Comparison of ENCODE assay signal across 8 cellular contexts in the genomic region with DNA sequence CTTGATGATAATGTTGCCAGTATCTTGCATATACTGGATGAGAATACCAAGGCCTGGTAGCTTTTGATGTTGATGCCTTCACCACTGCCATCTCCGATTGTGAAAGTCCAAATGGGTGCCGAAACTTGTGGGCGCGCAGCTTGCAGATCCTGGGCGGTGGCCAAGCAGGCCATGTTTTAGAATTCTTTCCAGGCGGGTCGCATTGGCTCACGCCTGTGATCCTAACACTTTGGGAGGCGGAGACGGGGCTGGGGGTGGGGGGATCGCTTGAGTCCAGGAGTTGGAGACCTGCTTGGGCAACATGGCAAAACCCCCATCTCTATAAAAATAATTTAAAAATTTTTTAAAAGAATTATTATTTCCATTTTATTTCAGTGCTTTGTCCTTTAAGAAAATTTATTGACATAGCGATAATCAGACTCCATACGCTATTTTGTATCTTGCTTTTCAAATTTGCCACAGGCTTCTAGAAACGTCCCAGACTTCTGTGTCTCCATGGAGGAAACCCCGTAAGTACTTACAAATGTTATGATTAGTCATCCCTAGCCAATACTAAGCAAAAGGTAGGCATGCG. TPM values are rescaled to one million over a fixed set of nuclear protein-coding genes. Genes with fewer than 3 reads are reported as not detected.
DNase-seq lines count a peak whose midpoint lies in the region; ATAC-seq and TF ChIP-seq lines count a peak whose summit lies in the region.

No MANE protein-coding gene starts in this region.

- no peaks in the 10 kb centered on the region for H3K9me3 ChIP-seq in BLaER1 treated with 17β-estradiol and CSF1 and Interleukin-3, amounts not matched to agents 10 nM and 100 nM (replicated peaks in 1 of 11)
- H3K9me3 ChIP-seq in OCI-LY7 (ENCODE audit: low read length) (no peaks in the 10 kb centered on the region), endodermal cell (ENCODE audit: control insufficient read depth, low read length) (no peaks in the 10 kb centered on the region), neural cell (ENCODE audit: low read length) (no peaks in the 10 kb centered on the region)

- peak overlapping the region; percentile 88 for H3K27ac Mint-ChIP-seq in endodermal cell

- no peaks in the 10 kb centered on the region for H3F3A ChIP-seq in neural cell (ENCODE audit: insufficient read depth, low read length, poor library complexity, severe bottlenecking)

- TF ChIP-seq CTCF in OCI-LY7 (conservative IDR thresholded peaks at IDR 0.05; ENCODE audit: low read length): no peak
- no peak for TF ChIP-seq CTCF in endodermal cell (conservative IDR thresholded peaks at IDR 0.05)
- no peak for TF ChIP-seq CTCF in neural cell (IDR thresholded peaks at IDR 0.05; ENCODE audit: poor library complexity, severe bottlenecking)

- no peaks in the 10 kb centered on the region for H3K27me3 ChIP-seq in BLaER1 treated with 17β-estradiol and CSF1 and Interleukin-3, amounts not matched to agents 10 nM and 100 nM
- no peaks in the 10 kb centered on the region for H3K27me3 ChIP-seq in endodermal cell (ENCODE audit: control insufficient read depth, insufficient read depth, low read length, poor library complexity, severe bottlenecking)
- H3K27me3 ChIP-seq in neural cell (ENCODE audit: insufficient read depth, low read depth, low read length): no peaks in the 10 kb centered on the region

- peaks cover 22 to 42% (median 37%) of the 10 kb centered on the region in 11 experiments; a peak in 20 of 22 replicates for H4K20me1 ChIP-seq in BLaER1 treated with 17β-estradiol and CSF1 and Interleukin-3, amounts not matched to agents 10 nM and 100 nM
- H4K20me1 ChIP-seq in OCI-LY7 (ENCODE audit: insufficient read depth, low read length) (peaks cover 24% of the 10 kb centered on the region; the same call in 1 of the 2 replicates), neural cell (ENCODE audit: insufficient read depth) (no peaks in the 10 kb centered on the region)

- no peak for DNase-seq in OCI-LY7 (ENCODE audit: low spot score)
- peak; percentile 59 for DNase-seq in endodermal cell
- DNase-seq in NCI-H2196 treated with DMSO at 0.1 percent for 48 hours (lab: John Stamatoyannopoulos, UW; ENCODE audit: unreplicated experiment): no peak
- no peak for DNase-seq in NCI-H69 (lab: John Stamatoyannopoulos, UW)

- peaks cover 17 to 32% (median 24%) of the 10 kb centered on the region in 10 experiments; a peak in 19 of 20 replicates for H3K4me1 ChIP-seq in BLaER1 treated with 17β-estradiol and CSF1 and Interleukin-3, amounts not matched to agents 10 nM and 100 nM
- H3K4me1 ChIP-seq in OCI-LY7 (ENCODE audit: insufficient read depth, low read length, poor library complexity, severe bottlenecking): peaks cover 28% of the 10 kb centered on the region
- H3K4me1 ChIP-seq in endodermal cell (ENCODE audit: control insufficient read depth, insufficient read depth, low read length): no peaks in the 10 kb centered on the region

- H3K4me3 Mint-ChIP-seq in endodermal cell: peak overlapping the region; percentile 95

- intact Hi-C loops in OCI-LY7 (cut with micrococcal nuclease; ENCODE audit: unreplicated experiment): loop anchor here (2.0 to 5.0 kb wide), 2 partner anchors 362 to 472 kb away; partner anchors contain the start of genes LRRC8B and LRRC8C

- CTCF ChIA-PET in OCI-LY7 (lab: Charles Lee; ENCODE audit: unreplicated experiment): no interaction called here

- H3K79me2 ChIP-seq in OCI-LY7 (ENCODE audit: insufficient read depth, low read depth, low read length): peaks cover 42% of the 10 kb centered on the region
- peaks cover 41% of the 10 kb centered on the region for H3K79me2 ChIP-seq in neural cell (replicated peaks; ENCODE audit: insufficient read depth, low read length)

- peak overlapping the region; percentile 15 to 94 (median 67); a peak in 21 of 22 replicates for H3K4me2 ChIP-seq in BLaER1 treated with 17β-estradiol and CSF1 and Interleukin-3, amounts not matched to agents 10 nM and 100 nM
- peak overlapping the region; percentile 89 for H3K4me2 ChIP-seq in OCI-LY7 (ENCODE audit: low read length)
- no peak overlapping the region for H3K4me2 ChIP-seq in neural cell (ENCODE audit: low read length)

- TF ChIP-seq EP300 in neural cell (conservative IDR thresholded peaks at IDR 0.05; ENCODE audit: poor library complexity, severe bottlenecking): no peak

- peaks cover 40% of the 10 kb centered on the region for H3K4me1 Mint-ChIP-seq in endodermal cell

- peaks cover 13% of the 10 kb centered on the region for H3K36me3 Mint-ChIP-seq in endodermal cell (ENCODE audit: low read depth)

- no peaks in the 10 kb centered on the region for H3K27me3 Mint-ChIP-seq in endodermal cell (ENCODE audit: insufficient read depth)

- POLR2A ChIA-PET in OCI-LY7 (lab: Charles Lee): interaction anchor here (0.8 kb wide), 1 partner anchor 183 kb away, joined by 4 read pairs; no protein-coding TSS in a partner anchor

- H3K9ac ChIP-seq in BLaER1 treated with 17β-estradiol and CSF1 and Interleukin-3, amounts not matched to agents 10 nM and 100 nM: peak overlapping the region; percentile 95 to 100 (median 98)
- H3K9ac ChIP-seq in endodermal cell (ENCODE audit: extremely low read depth, low read length, poor library complexity, severe bottlenecking) (no peak overlapping the region), neural cell (ENCODE audit: low read length) (peak overlapping the region; percentile 93)

- peak overlapping the region; percentile 68 to 91 (median 84) for H3K4me3 ChIP-seq in BLaER1 treated with 17β-estradiol and CSF1 and Interleukin-3, amounts not matched to agents 10 nM and 100 nM
- H3K4me3 ChIP-seq in OCI-LY7 (ENCODE audit: low read depth, low read length, poor library complexity, severe bottlenecking) (peak overlapping the region; percentile 90), endodermal cell (ENCODE audit: low read length) (peak overlapping the region; percentile 100), neural cell (ENCODE audit: low read length) (peak overlapping the region; percentile 79)

- BruUV-seq in OCI-LY7 (replicated peaks; lab: Mats Ljungman, UMichigan): TSS peak; percentile 93

- H2AFZ ChIP-seq in OCI-LY7 (ENCODE audit: low read length): peak overlapping the region; percentile 73
- H2AFZ ChIP-seq in neural cell (ENCODE audit: low read depth, low read length): no peak overlapping the region

- 72 to 89% methylated on average over 7 to 16 of the region's 16 CpGs for WGBS in endodermal cell (ENCODE audit: insufficient coverage in 1 of 2, insufficient read length in 1 of 2), 2 experiments

- no peak for TF ChIP-seq RAD21 in neural cell (conservative IDR thresholded peaks at IDR 0.05)

- ATAC-seq in HG03342 (IDR thresholded peaks at IDR 0.05; ENCODE audit: unreplicated experiment) (no peak), GM18858 (IDR thresholded peaks at IDR 0.05; ENCODE audit: unreplicated experiment) (no peak)

- no peaks in the 10 kb centered on the region for H3K9me2 ChIP-seq in OCI-LY7 (ENCODE audit: insufficient read depth, low read length)
- H3K9me2 ChIP-seq in neural cell (ENCODE audit: insufficient read depth, low read length): no peaks in the 10 kb centered on the region

- peaks cover under 1 to 22% (median 16%) of the 10 kb centered on the region in 11 experiments; a peak in 19 of 22 replicates for H3K36me3 ChIP-seq in BLaER1 treated with 17β-estradiol and CSF1 and Interleukin-3, amounts not matched to agents 10 nM and 100 nM
- H3K36me3 ChIP-seq in OCI-LY7 (ENCODE audit: insufficient read depth, low read length) (peaks cover 19% of the 10 kb centered on the region), endodermal cell (ENCODE audit: control insufficient read depth, insufficient read depth, low read length) (peaks cover 15% of the 10 kb centered on the region), neural cell (ENCODE audit: insufficient read depth, low read length) (peaks cover 7% of the 10 kb centered on the region)

- peak overlapping the region; percentile 95 to 100 (median 98) for H3K27ac ChIP-seq in BLaER1 treated with 17β-estradiol and CSF1 and Interleukin-3, amounts not matched to agents 10 nM and 100 nM
- H3K27ac ChIP-seq in OCI-LY7 (ENCODE audit: low read depth, low read length, poor library complexity, severe bottlenecking): peak overlapping the region; percentile 67
- H3K27ac ChIP-seq in endodermal cell (ENCODE audit: low read depth, low read length): no peak overlapping the region
- peak overlapping the region; percentile 89 for H3K27ac ChIP-seq in neural cell (ENCODE audit: low read length)

- no peaks in the 10 kb centered on the region for H3K9me3 Mint-ChIP-seq in endodermal cell

TF ChIP-seq in neural cell, 6 proteins besides CTCF, POLR2A, EP300 and RAD21 (continues in another document):
- TF ChIP-seq MXI1 (conservative IDR thresholded peaks at IDR 0.05; ENCODE audit: poor library complexity, severe bottlenecking) (no peak), EZH2 (IDR thresholded peaks at IDR 0.05; ENCODE audit: borderline replicate concordance, insufficient read depth, low read length, poor library complexity, severe bottlenecking) (no peak), POLR2AphosphoS5 (IDR thresholded peaks at IDR 0.05) (no peak), TAF1 (IDR thresholded peaks at IDR 0.05; ENCODE audit: low read depth) (no peak), SMC3 (conservative IDR thresholded peaks at IDR 0.05; ENCODE audit: poor library complexity) (no peak)

RNA-seq across cellular contexts. Expression of gene ZNF326, which starts 0.6 kb away (rescaled TPM):
- total RNA-seq in OCI-LY7 (2014; rRNA removed; shearing (Covaris generic)): 10.5 and 11.5 TPM in 2 replicates
- total RNA-seq in OCI-LY7 (2022) (43.5 and 45.5 TPM in 2 replicates), endodermal cell (10 to 100 TPM; 31.0 to 36.4 TPM)
- 27.8 TPM for polyA plus RNA-seq in endodermal cell (2013, experiment 1 of 2)
- polyA plus RNA-seq in endodermal cell (2013, experiment 2 of 2): 28.0 TPM
- 65.0 and 65.2 TPM in 2 replicates for polyA plus RNA-seq in neural cell
- 80.1 and 91.3 TPM in 2 replicates for polyA minus RNA-seq in neural cell
